Comparison of ENCODE assay signal across 18 cellular contexts in the genomic region with DNA sequence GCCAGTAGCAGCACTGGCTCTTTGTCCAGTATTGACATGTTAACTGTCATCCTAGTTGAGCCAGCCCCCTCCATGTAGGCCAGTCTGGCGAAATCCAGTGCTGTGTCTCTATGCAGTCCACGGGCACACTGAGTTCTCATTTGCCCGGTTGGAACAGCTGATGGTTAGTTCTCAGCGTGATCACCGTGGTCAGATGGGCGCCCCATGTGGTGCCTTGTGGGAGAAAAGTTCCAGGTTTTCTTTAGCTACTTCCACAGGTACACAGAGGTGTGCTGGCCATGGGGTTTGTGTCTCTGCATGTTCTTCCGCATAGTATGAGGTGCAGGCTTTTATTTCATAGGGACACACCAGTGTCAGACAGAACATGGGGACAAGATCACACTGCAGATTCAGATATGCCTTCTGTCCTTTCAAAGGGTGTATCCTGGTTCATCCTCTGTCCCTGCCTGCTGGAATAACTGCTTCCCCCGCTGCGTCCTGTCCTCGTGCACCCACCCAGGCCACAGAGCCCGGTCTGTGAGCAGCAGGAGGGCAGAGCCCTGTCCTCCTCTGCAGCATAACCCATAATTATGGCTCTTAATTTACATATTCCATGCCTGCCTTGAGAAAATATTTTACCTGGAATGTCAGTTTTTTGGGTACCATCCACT.
"Had no signal": no experiment of that assay in that cellular context is flagged by ENCODE, and none has a peak within 500 bp of the region (broad histone marks: within the 10 kb centered on the region; RNA-seq: fewer than 3 reads in every experiment).

No MANE protein-coding gene starts in this region.

- DNase-seq: activated B cell treated with CpG ODN at 0.5 μM for 24 hours; activated CD4-positive, alpha-beta T cell treated with anti-CD3 and anti-CD28 coated beads, Interleukin-2, amount 10 ng/mL, durations not matched to agents 24 days and 14 days; activated CD8-positive, alpha-beta memory T cell treated with anti-CD3 and anti-CD28 coated beads, Interleukin-2, amount 50 U/mL, for 4 hours; activated CD8-positive, alpha-beta T cell treated with anti-CD3 and anti-CD28 coated beads, Interleukin-2, amount 10 ng/mL, durations not matched to agents 7 days and 5 days; activated gamma-delta T cell treated with Interleukin-2 at 50 U/mL for 16 hours; activated T-cell treated with anti-CD3 and anti-CD28 coated beads, Interleukin-2, amount 50 U/mL, for 48 hours; amygdala; body of pancreas; cerebellar nuclear complex; dermis blood vessel endothelial cell; left cardiac atrium; lower lobe of right lung; midbrain; stimulated activated CD4-positive, alpha-beta T cell treated with anti-CD3 and anti-CD28 coated beads, Interleukin-2, amount 100 ng/mL, for 24 hours; stomach; testis; upper lobe of left lung had no signal

- H3K4me3 ChIP-seq: body of pancreas, lower lobe of right lung, stomach, testis, upper lobe of left lung had no signal

- H3K27me3 ChIP-seq: body of pancreas, stomach, testis, upper lobe of left lung had no signal

- ATAC-seq: activated CD8-positive, alpha-beta T cell treated with anti-CD3 and anti-CD28 coated beads, Interleukin-2, amount 10 ng/mL, durations not matched to agents 7 days and 5 days; body of pancreas; left cardiac atrium; lower lobe of right lung; sciatic nerve had no signal

- H3K27ac ChIP-seq: body of pancreas, lower lobe of right lung, stomach, testis, upper lobe of left lung had no signal

- H3K9me3 ChIP-seq: body of pancreas, lower lobe of right lung, stomach, testis, upper lobe of left lung had no signal

- H3K36me3 ChIP-seq: upper lobe of left lung had no signal

- H3K4me1 ChIP-seq: body of pancreas, lower lobe of right lung, stomach, testis, upper lobe of left lung had no signal
